Comparison of ENCODE assay signal across 22 cellular contexts in the genomic region with DNA sequence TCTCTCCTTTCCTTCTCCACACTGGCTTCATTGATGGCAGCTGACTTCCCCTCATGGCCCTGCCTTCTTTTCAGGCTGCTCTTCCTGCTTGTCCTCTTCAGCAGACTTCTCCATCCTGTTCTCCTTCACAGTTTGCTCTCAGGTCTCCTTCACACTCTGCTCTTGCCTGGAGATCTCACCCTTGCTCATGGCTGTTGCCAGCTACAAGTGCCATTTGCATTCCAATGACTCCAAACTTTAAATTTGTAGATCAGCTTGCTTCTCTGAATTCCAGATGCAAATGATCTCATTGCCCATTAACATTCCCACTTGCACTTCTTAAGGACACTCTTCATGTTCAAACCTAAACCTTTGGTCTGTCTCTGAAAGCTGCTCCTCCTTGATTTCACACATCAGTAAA.
A peak's percentile ranks its signal among the peaks of the same experiment; 100 is the strongest.
DNase-seq lines count a peak whose midpoint lies in the region; ATAC-seq, FAIRE-seq and TF ChIP-seq lines count a peak whose summit lies in the region.
"Had no signal": no experiment of that assay in that cellular context is flagged by ENCODE, and none has a peak within 500 bp of the region (broad histone marks: within the 10 kb centered on the region; RNA-seq: fewer than 3 reads in every experiment).

No MANE protein-coding gene starts in this region.

- intact Hi-C loops in upper lobe of right lung (cut with DNase I): no loop called here

- no peak overlapping the region for H4K5ac ChIP-seq in H1 (ENCODE audit: insufficient read length, low read depth, low read length)

- no peak for TF ChIP-seq POLR2A in H1 (IDR thresholded peaks at IDR 0.05; ENCODE audit: control extremely low read depth in 1 of 2, low read depth in 2 of 2, low read length in 2 of 2)

- H3K9me2 ChIP-seq in DOHH2 (replicated peaks; ENCODE audit: control insufficient read depth, low read length) (no peaks in the 10 kb centered on the region), SK-N-SH (no peaks in the 10 kb centered on the region)

- peak overlapping the region; percentile 12 for H3K4ac ChIP-seq in H1 (replicated peaks; ENCODE audit: insufficient read length, low read depth, low read length)

- H3K23ac ChIP-seq in H1 (ENCODE audit: insufficient read length): no peak overlapping the region

- H4K20me1 ChIP-seq in DOHH2 (ENCODE audit: control insufficient read depth, insufficient read depth, low read depth, low read length): no peaks in the 10 kb centered on the region
- H4K20me1 ChIP-seq in H1 (replicated peaks in 1 of 2; ENCODE audit: control insufficient read depth in 1 of 2, insufficient read depth in 2 of 2, low read length in 2 of 2): no peaks in the 10 kb centered on the region
- H4K20me1 ChIP-seq in SK-N-SH (ENCODE audit: insufficient read depth): no peaks in the 10 kb centered on the region

- H3K9ac ChIP-seq in NT2/D1 (ENCODE audit: insufficient read length, low read depth) (no peak overlapping the region), H1 (replicated peaks in 1 of 4; ENCODE audit: extremely low read depth in 1 of 4, low read depth in 3 of 4, low read length in 3 of 4) (no peak overlapping the region), SK-N-SH (no peak overlapping the region)

- H4K91ac ChIP-seq in H1 (replicated peaks; ENCODE audit: insufficient read length, low read length): no peak overlapping the region

- no peak overlapping the region for H3K56ac ChIP-seq in H1 (replicated peaks; ENCODE audit: insufficient read length, low read depth, low read length)

- no peaks in the 10 kb centered on the region for H3K36me3 ChIP-seq in DOHH2 (ENCODE audit: control insufficient read depth, low read length)
- H3K36me3 ChIP-seq in NT2/D1 (ENCODE audit: insufficient read depth, insufficient read length, low read length): no peaks in the 10 kb centered on the region
- no peaks in the 10 kb centered on the region for H3K36me3 ChIP-seq in H1 (ENCODE audit: control insufficient read depth in 2 of 4, insufficient read depth in 4 of 4, low read length in 3 of 4)
- no peaks in the 10 kb centered on the region for H3K36me3 ChIP-seq in upper lobe of right lung
- H3K36me3 ChIP-seq in SK-N-SH (replicated peaks in 1 of 2; ENCODE audit: control insufficient read depth in 1 of 2, insufficient read depth in 2 of 2, low read length in 1 of 2): no peaks in the 10 kb centered on the region
- H3K36me3 ChIP-seq: MG63, SJCRH30 had no signal

- H2BK120ac ChIP-seq in H1 (replicated peaks; ENCODE audit: low read depth, low read length): no peak overlapping the region

- no peak overlapping the region; the same call in 1 of the 2 replicates for H2BK5ac ChIP-seq in H1 (ENCODE audit: low read depth, low read length)

- 0 out of 2 replicates have a peak overlapping the region, but pooled peaks have one; percentile 23 for H3K4me3 ChIP-seq in DOHH2 (ENCODE audit: low read length)
- no peak overlapping the region for H3K4me3 ChIP-seq in NT2/D1 (ENCODE audit: insufficient read length, low read depth)
- no peak overlapping the region for H3K4me3 ChIP-seq in H1 (ENCODE audit: extremely low read depth in 1 of 4, insufficient read depth in 2 of 4, low read depth in 3 of 4, low read length in 4 of 4)
- no peak overlapping the region for H3K4me3 ChIP-seq in upper lobe of right lung
- no peak overlapping the region for H3K4me3 ChIP-seq in SK-N-SH (ENCODE audit: low read depth in 2 of 2, low read length in 1 of 2)
- H3K4me3 ChIP-seq: GM12878, MG63, SJCRH30 had no signal

- H2BK15ac ChIP-seq in H1 (ENCODE audit: low read length): no peak overlapping the region

- H3K79me2 ChIP-seq in DOHH2 (ENCODE audit: control insufficient read depth, low read length) (no peaks in the 10 kb centered on the region), H1 (ENCODE audit: control insufficient read depth in 1 of 2, insufficient read depth in 2 of 2, low read length in 2 of 2) (no peaks in the 10 kb centered on the region), SK-N-SH (ENCODE audit: insufficient read depth) (no peaks in the 10 kb centered on the region)

- H3K23me2 ChIP-seq in H1 (ENCODE audit: low read depth, low read length): no peaks in the 10 kb centered on the region

- H2BK20ac ChIP-seq in H1 (ENCODE audit: low read length): no peak overlapping the region

- H3K4me2 ChIP-seq in DOHH2 (ENCODE audit: low read length) (peak overlapping the region; percentile 71), H1 (ENCODE audit: insufficient read depth in 1 of 2, low read depth in 2 of 2, low read length in 2 of 2) (peak overlapping the region; percentile 8 to 52; a peak in 3 of 4 replicates), SK-N-SH (no peak overlapping the region)

- CTCF ChIA-PET in H1 (lab: Charles Lee; ENCODE audit: partially characterized antibody) (interaction anchor here (0.6 to 1.0 kb wide), 2 partner anchors 17 to 98 kb away, joined by 3 read pairs; no protein-coding TSS in a partner anchor), SK-N-SH (lab: Yijun Ruan, JAX) (no interaction called here)

- H3K4me1 ChIP-seq in DOHH2 (ENCODE audit: control insufficient read depth, low read length): peaks cover 44% of the 10 kb centered on the region
- peaks cover under 1% of the 10 kb centered on the region for H3K4me1 ChIP-seq in NT2/D1 (ENCODE audit: insufficient read depth, insufficient read length)
- peaks cover 0 to 4% (median 1%) of the 10 kb centered on the region in 4 experiments; a peak in 2 of 7 replicates for H3K4me1 ChIP-seq in H1 (replicated peaks in 1 of 4; ENCODE audit: control insufficient read depth in 3 of 4, insufficient read depth in 4 of 4, low read length in 3 of 4)
- H3K4me1 ChIP-seq in upper lobe of right lung: no peaks in the 10 kb centered on the region
- no peaks in the 10 kb centered on the region for H3K4me1 ChIP-seq in SK-N-SH (ENCODE audit: control insufficient read depth in 1 of 2, insufficient read depth in 2 of 2, low read depth in 1 of 2, low read length in 1 of 2)

- FAIRE-seq in H1 (lab: Jason Lieb, UNC): no peak
- FAIRE-seq: GM12878, GM18507, H54 had no signal

- no peaks in the 10 kb centered on the region for H3K79me1 ChIP-seq in H1 (ENCODE audit: low read depth, low read length)

- H2AK5ac ChIP-seq in H1 (ENCODE audit: low read depth, low read length): 0 out of 2 replicates have a peak overlapping the region, but pooled peaks have one; percentile 48

- TF ChIP-seq CTCF in DOHH2 (IDR thresholded peaks at IDR 0.05; ENCODE audit: low read depth, low read length, poor library complexity, severe bottlenecking): no peak
- no peak for TF ChIP-seq CTCF in H1 (IDR thresholded peaks at IDR 0.05; ENCODE audit: control extremely low read depth in 1 of 3, insufficient read depth in 1 of 3, low read depth in 1 of 3, low read length in 3 of 3)
- no peak for TF ChIP-seq CTCF in upper lobe of right lung (IDR thresholded peaks at IDR 0.05)
- TF ChIP-seq CTCF in SK-N-SH (IDR thresholded peaks at IDR 0.05): no peak

- peak overlapping the region; percentile 11; the same call in 1 of the 2 replicates for H2AFZ ChIP-seq in H1 (ENCODE audit: low read length)
- no peak overlapping the region for H2AFZ ChIP-seq in SK-N-SH (ENCODE audit: low read depth)

- peaks cover 10% of the 10 kb centered on the region for H3F3A ChIP-seq in DOHH2 (ENCODE audit: control insufficient read depth, insufficient read depth)
- no peaks in the 10 kb centered on the region for H3F3A ChIP-seq in SK-N-SH (replicated peaks; ENCODE audit: insufficient read depth)

- H3K9me3 ChIP-seq in DOHH2 (ENCODE audit: control insufficient read depth, insufficient read depth, low read length) (no peaks in the 10 kb centered on the region), NT2/D1 (ENCODE audit: insufficient read depth, low read length) (no peaks in the 10 kb centered on the region), H1 (ENCODE audit: insufficient read depth in 2 of 2, low read depth in 1 of 2, low read length in 1 of 2) (no peaks in the 10 kb centered on the region), upper lobe of right lung (no peaks in the 10 kb centered on the region), SK-N-SH (no peaks in the 10 kb centered on the region)
- H3K9me3 ChIP-seq: MG63 had no signal

- H3K27ac ChIP-seq in DOHH2 (ENCODE audit: low read depth, low read length) (no peak overlapping the region), H1 (ENCODE audit: low read depth, low read length) (no peak overlapping the region), upper lobe of right lung (no peak overlapping the region), SK-N-SH (ENCODE audit: low read depth in 2 of 2, low read length in 1 of 2) (no peak overlapping the region)
- H3K27ac ChIP-seq: SJCRH30 had no signal

- ATAC-seq in upper lobe of right lung (peak; percentile 33), GM19397 (IDR thresholded peaks at IDR 0.05; ENCODE audit: unreplicated experiment) (no peak)
- ATAC-seq: CD8-positive, alpha-beta T cell; GM12878; PC-3 had no signal

- no peak overlapping the region for H4K8ac ChIP-seq in H1 (ENCODE audit: extremely low read depth, insufficient read depth, low read length)

- TF ChIP-seq EP300 in H1 (IDR thresholded peaks at IDR 0.05; ENCODE audit: borderline replicate concordance in 1 of 2, low read depth in 2 of 2, low read length in 2 of 2) (no peak), SK-N-SH (IDR thresholded peaks at IDR 0.05; ENCODE audit: borderline replicate concordance in 1 of 2, low read depth in 1 of 2, low read length in 1 of 2) (no peak)

- 0 out of 2 replicates have a peak overlapping the region, but pooled peaks have one; percentile 22 for H3K18ac ChIP-seq in H1 (ENCODE audit: extremely low read depth, low read length)

- TF ChIP-seq RAD21 in H1 (IDR thresholded peaks at IDR 0.05 in 1 of 2, conservative IDR thresholded peaks at IDR 0.05 in 1 of 2; ENCODE audit: low read depth in 2 of 2, low read length in 2 of 2) (no peak), SK-N-SH (IDR thresholded peaks at IDR 0.05; ENCODE audit: low read length) (no peak)

- DNase-seq in NT2/D1 (ENCODE audit: low read depth, low spot score) (peak; percentile 39), H1 (ENCODE audit: low read depth in 1 of 2, low spot score in 2 of 2) (no peak), upper lobe of right lung (no peak), SK-N-SH (no peak), UCSD-AML1 (lab: John Stamatoyannopoulos, UW; ENCODE audit: unreplicated experiment) (no peak)
- DNase-seq: ACHN; CD8-positive, alpha-beta T cell; DMS79; GDM1; MG63; NCI-H1105; NCI-H1694; NCI-H2227 treated with DMSO at 0.1 percent for 48 hours; NCI-H524 treated with DMSO at 0.1 percent for 48 hours; PC-3; SJCRH30; SW 1271 had no signal

- H2BK12ac ChIP-seq in H1 (ENCODE audit: low read depth, low read length): peak overlapping the region; percentile 85; the same call in 1 of the 2 replicates

- no peak overlapping the region for H3K14ac ChIP-seq in H1 (ENCODE audit: insufficient read length)

- no peaks in the 10 kb centered on the region for H3K27me3 ChIP-seq in DOHH2 (ENCODE audit: control insufficient read depth, low read length)
- H3K27me3 ChIP-seq in NT2/D1 (ENCODE audit: insufficient read depth, insufficient read length): no peaks in the 10 kb centered on the region
- H3K27me3 ChIP-seq in H1 (replicated peaks in 1 of 4; ENCODE audit: control insufficient read depth in 3 of 4, extremely low read depth in 1 of 4, insufficient read depth in 3 of 4, low read length in 3 of 4): no peaks in the 10 kb centered on the region
- H3K27me3 ChIP-seq in upper lobe of right lung: no peaks in the 10 kb centered on the region
- no peaks in the 10 kb centered on the region for H3K27me3 ChIP-seq in SK-N-SH (ENCODE audit: insufficient read depth)
- H3K27me3 ChIP-seq: MG63, SJCRH30 had no signal

- POLR2A ChIA-PET in H1 (lab: Charles Lee; ENCODE audit: partially characterized antibody) (interaction anchor here (1.2 kb wide), 1 partner anchor 14 kb away, joined by 3 read pairs; no protein-coding TSS in a partner anchor), SK-N-SH (lab: Yijun Ruan, JAX) (no interaction called here)
